23 cellular contexts compared by ENCODE assay signal in genomic region chr20:40188319-40188718, GRCh38.
"Had no signal": no experiment of that assay in that cellular context is flagged by ENCODE, and none has a peak within 500 bp of the region (broad histone marks: within the 10 kb centered on the region; RNA-seq: fewer than 3 reads in every experiment).

No MANE protein-coding gene starts in this region.

- H3K36me3 Mint-ChIP-seq: immature natural killer cell, mesothelial cell of epicardium had no signal

- H3K4me1 Mint-ChIP-seq: immature natural killer cell, mesothelial cell of epicardium had no signal

- DNase-seq: dermis blood vessel endothelial cell; dorsolateral prefrontal cortex; effector CD4-positive, alpha-beta T cell; effector memory CD4-positive, alpha-beta T cell; foreskin keratinocyte; heart left ventricle; hypothalamus; immature natural killer cell; islet precursor cell; left cardiac atrium; left lung; left ventricle myocardium superior; lower lobe of right lung; mesenchymal stem cell; mucosa of descending colon had no signal

- H3K4me1 ChIP-seq: gastroesophageal sphincter, left lung had no signal

- H3K79me2 ChIP-seq: hepatocyte had no signal

- H3K9me3 ChIP-seq: esophagus muscularis mucosa, gastroesophageal sphincter, heart left ventricle, left lung, lower lobe of right lung, mucosa of descending colon had no signal

- H3K27ac Mint-ChIP-seq: immature natural killer cell, mesothelial cell of epicardium had no signal

- H3K4me3 Mint-ChIP-seq: immature natural killer cell, mesothelial cell of epicardium had no signal

- H3K27me3 ChIP-seq: esophagus muscularis mucosa, foreskin keratinocyte, gastroesophageal sphincter, hepatocyte, left lung had no signal

- H3K9me3 Mint-ChIP-seq: mesothelial cell of epicardium had no signal

- H3K4me2 ChIP-seq: hepatocyte had no signal

- H3K36me3 ChIP-seq: esophagus muscularis mucosa, gastroesophageal sphincter, heart left ventricle, left lung, lower lobe of right lung had no signal

- H3K27ac ChIP-seq: coronary artery, dorsolateral prefrontal cortex, esophagus muscularis mucosa, foreskin keratinocyte, gastroesophageal sphincter, heart left ventricle, hepatocyte, left lung, lower lobe of right lung had no signal

- H3K4me3 ChIP-seq: coronary artery, dorsolateral prefrontal cortex, esophagus muscularis mucosa, gastroesophageal sphincter, heart left ventricle, hepatocyte, left lung, lower lobe of right lung, mucosa of descending colon had no signal

- H2AFZ ChIP-seq: hepatocyte had no signal

- FAIRE-seq: colon, endothelial cell of umbilical vein, frontal cortex had no signal
